Comparison of ENCODE assay signal across 9 cellular contexts in genomic region chr11:68211546-68211945, GRCh38. TPM values are rescaled to one million over a fixed set of nuclear protein-coding genes. Genes with fewer than 3 reads are reported as not detected.
A peak's percentile ranks its signal among the peaks of the same experiment; 100 is the strongest.
DNase-seq lines count a peak whose midpoint lies in the region; ATAC-seq and TF ChIP-seq lines count a peak whose summit lies in the region.
"Had no signal": no experiment of that assay in that cellular context is flagged by ENCODE, and none has a peak within 500 bp of the region (broad histone marks: within the 10 kb centered on the region; RNA-seq: fewer than 3 reads in every experiment).

No MANE protein-coding gene starts in this region.

- H3K9me3 Mint-ChIP-seq in CD4-positive, CD25-positive, alpha-beta regulatory T cell: peaks cover 0 to 3% (median 0%) of the 10 kb centered on the region in 7 donors
- no peaks in the 10 kb centered on the region for H3K9me3 Mint-ChIP-seq in neural crest cell

- no peaks in the 10 kb centered on the region for H3K27me3 ChIP-seq in CD4-positive, CD25-positive, alpha-beta regulatory T cell (ENCODE audit: control insufficient read depth, insufficient read depth, low read length)
- H3K27me3 ChIP-seq in ectodermal cell (ENCODE audit: control insufficient read depth, insufficient read depth, low read length, poor library complexity, severe bottlenecking): no peaks in the 10 kb centered on the region

- H3K4me1 Mint-ChIP-seq in CD4-positive, CD25-positive, alpha-beta regulatory T cell: peaks cover 17 to 64% (median 48%) of the 10 kb centered on the region in 4 donors
- peaks cover 52% of the 10 kb centered on the region for H3K4me1 Mint-ChIP-seq in neural crest cell

- peak overlapping the region; percentile 65 for H3K27ac ChIP-seq in CD4-positive, CD25-positive, alpha-beta regulatory T cell (ENCODE audit: insufficient read depth, low read length, poor library complexity, severe bottlenecking)
- H3K27ac ChIP-seq in ectodermal cell (ENCODE audit: insufficient read depth, low read depth, low read length, poor library complexity, severe bottlenecking): no peak overlapping the region

- TF ChIP-seq POLR2A in NB4 (IDR thresholded peaks at IDR 0.05; ENCODE audit: extremely low read depth, insufficient read length): no peak

- H3K4me1 ChIP-seq in CD4-positive, CD25-positive, alpha-beta regulatory T cell (ENCODE audit: control insufficient read depth, insufficient read depth, low read length, poor library complexity, severe bottlenecking): peaks cover 47% of the 10 kb centered on the region
- H3K4me1 ChIP-seq in ectodermal cell (ENCODE audit: control insufficient read depth, insufficient read depth, low read length): peaks cover 15% of the 10 kb centered on the region

- H3K36me3 Mint-ChIP-seq in CD4-positive, CD25-positive, alpha-beta regulatory T cell: no peaks in the 10 kb centered on the region
- no peaks in the 10 kb centered on the region for H3K36me3 Mint-ChIP-seq in neural crest cell (ENCODE audit: low read depth)

- peak overlapping the region; percentile 89 to 99 (median 96) for H3K4me3 Mint-ChIP-seq in CD4-positive, CD25-positive, alpha-beta regulatory T cell
- H3K4me3 Mint-ChIP-seq in neural crest cell: peak overlapping the region; percentile 89

- no peak for DNase-seq in CD4-positive, CD25-positive, alpha-beta regulatory T cell
- DNase-seq in NB4 (ENCODE audit: low read depth) (no peak), neural crest cell (ENCODE audit: low read depth, low spot score) (no peak), NOMO-1 treated with DMSO at 0.1 percent for 48 hours (lab: John Stamatoyannopoulos, UW; ENCODE audit: unreplicated experiment) (no peak), cerebellar nuclear complex (lab: John Stamatoyannopoulos, UW) (no peak), Kasumi-1 (lab: John Stamatoyannopoulos, UW) (no peak)
- DNase-seq: occipital lobe had no signal

- H3K27me3 Mint-ChIP-seq in CD4-positive, CD25-positive, alpha-beta regulatory T cell: peaks cover 19% of the 10 kb centered on the region
- peaks cover 22% of the 10 kb centered on the region for H3K27me3 Mint-ChIP-seq in neural crest cell (ENCODE audit: low read depth)

- H3K27ac Mint-ChIP-seq in CD4-positive, CD25-positive, alpha-beta regulatory T cell: peak overlapping the region in 2 of 3 donors; percentile 89 to 93
- H3K27ac Mint-ChIP-seq in neural crest cell (ENCODE audit: unreplicated experiment): peak overlapping the region; percentile 5

- WGBS in ectodermal cell, 2 experiments: 71 to 72% methylated on average over 14 of the region's 14 CpGs

- H3K9me3 ChIP-seq in CD4-positive, CD25-positive, alpha-beta regulatory T cell (ENCODE audit: control insufficient read depth in 2 of 2, low read length in 2 of 2): no peaks in the 10 kb centered on the region
- H3K9me3 ChIP-seq in ectodermal cell (ENCODE audit: control insufficient read depth, low read length): no peaks in the 10 kb centered on the region

- peak overlapping the region; percentile 94 for H3K4me3 ChIP-seq in CD4-positive, CD25-positive, alpha-beta regulatory T cell (ENCODE audit: low read depth, low read length)
- H3K4me3 ChIP-seq in NB4 (ENCODE audit: low read depth, low read length) (peak overlapping the region; percentile 88), ectodermal cell (ENCODE audit: insufficient read depth, low read depth, low read length) (peak overlapping the region; percentile 89)

- H3K36me3 ChIP-seq in CD4-positive, CD25-positive, alpha-beta regulatory T cell (ENCODE audit: control insufficient read depth, insufficient read depth, low read length): no peaks in the 10 kb centered on the region
- H3K36me3 ChIP-seq in ectodermal cell (ENCODE audit: control insufficient read depth, insufficient read depth, low read length): no peaks in the 10 kb centered on the region

- no peak for ATAC-seq in CD4-positive, CD25-positive, alpha-beta regulatory T cell (ENCODE audit: low read depth in 2 of 2)
- ATAC-seq in esophagus mucosa: no peak

- TF ChIP-seq CTCF in NB4 (IDR thresholded peaks at IDR 0.05; ENCODE audit: low read depth, low read length): no peak
- no peak for TF ChIP-seq CTCF in neural crest cell (conservative IDR thresholded peaks at IDR 0.05)

RNA-seq across cellular contexts. Expression of gene KMT5B, which starts 1.6 kb away (rescaled TPM):
- total RNA-seq in CD4-positive, CD25-positive, alpha-beta regulatory T cell: 43.1 TPM
- 10 to 100 TPM; 31.6 to 42.8 (median 35.7) TPM for polyA plus RNA-seq in CD4-positive, CD25-positive, alpha-beta regulatory T cell
- 51.9 TPM for polyA plus RNA-seq in ectodermal cell (2013, experiment 1 of 4)
- 59.1 TPM for polyA plus RNA-seq in ectodermal cell (2013, experiment 2 of 4)
- polyA plus RNA-seq in ectodermal cell (2013, experiment 3 of 4): 46.7 TPM
- polyA plus RNA-seq in ectodermal cell (2013, experiment 4 of 4): 53.6 TPM
- total RNA-seq in neural crest cell (42.7 and 43.7 TPM in 2 replicates), esophagus mucosa (23.7 TPM)
